In the genomic region with DNA sequence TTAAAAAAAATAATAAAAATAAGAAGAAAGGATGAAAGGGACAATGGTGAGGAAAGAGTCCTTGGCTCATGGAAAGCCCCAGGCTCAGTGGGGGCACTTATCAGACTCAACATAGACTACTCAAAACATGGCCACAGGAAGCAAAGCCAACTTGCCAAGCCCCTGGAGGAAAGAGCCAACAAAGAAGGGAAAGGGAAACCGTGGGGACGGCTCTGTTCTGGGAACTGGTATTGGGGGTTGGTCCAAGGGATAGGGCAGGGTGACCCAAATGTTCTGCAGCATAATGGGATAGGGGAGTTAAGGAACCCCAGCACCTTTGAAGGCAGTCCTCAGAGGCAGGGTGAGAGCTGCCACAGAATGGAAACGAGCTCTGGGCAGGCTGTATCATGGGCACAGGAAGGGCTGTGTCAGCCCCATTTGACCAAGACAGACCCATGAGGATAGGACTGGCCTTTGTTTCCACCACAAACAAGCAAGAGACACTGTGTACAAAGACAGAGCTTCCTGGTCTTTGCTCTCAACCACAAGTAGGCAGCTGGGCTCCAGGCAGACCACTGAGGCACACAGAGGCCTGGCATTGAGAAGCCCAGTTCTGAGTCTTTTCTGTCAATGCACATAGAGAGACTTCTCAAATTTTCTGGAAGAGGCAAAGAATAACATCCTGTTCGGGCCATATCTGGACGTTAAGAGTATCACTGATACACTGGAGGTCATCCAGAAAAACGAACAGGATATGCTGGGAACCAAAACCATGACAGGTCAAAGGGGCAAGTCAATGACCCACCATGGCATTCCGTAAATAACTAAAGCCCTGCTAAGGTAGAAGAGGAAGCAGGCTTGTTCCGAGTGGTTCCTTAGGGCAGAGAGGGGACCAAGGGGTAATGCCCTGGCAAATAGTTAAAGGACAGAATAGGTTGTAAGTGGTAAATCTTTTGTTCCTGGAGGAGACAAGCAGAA, we compare ENCODE assay signal across 1 cellular context.
TF ChIP-seq lines count a peak whose summit lies in the region.

No MANE protein-coding gene starts in this region.

TF ChIP-seq in HepG2, 621 proteins besides CTCF, POLR2A, EP300 and RAD21 (continues in another document):
- no peak for TF ChIP-seq TCF7 (IDR thresholded peaks at IDR 0.05; ENCODE audit: low read depth)
- TF ChIP-seq ASH2L (IDR thresholded peaks at IDR 0.05; ENCODE audit: insufficient read length, low read depth, low read length): peak; percentile 48
- TF ChIP-seq, protein P1, sequence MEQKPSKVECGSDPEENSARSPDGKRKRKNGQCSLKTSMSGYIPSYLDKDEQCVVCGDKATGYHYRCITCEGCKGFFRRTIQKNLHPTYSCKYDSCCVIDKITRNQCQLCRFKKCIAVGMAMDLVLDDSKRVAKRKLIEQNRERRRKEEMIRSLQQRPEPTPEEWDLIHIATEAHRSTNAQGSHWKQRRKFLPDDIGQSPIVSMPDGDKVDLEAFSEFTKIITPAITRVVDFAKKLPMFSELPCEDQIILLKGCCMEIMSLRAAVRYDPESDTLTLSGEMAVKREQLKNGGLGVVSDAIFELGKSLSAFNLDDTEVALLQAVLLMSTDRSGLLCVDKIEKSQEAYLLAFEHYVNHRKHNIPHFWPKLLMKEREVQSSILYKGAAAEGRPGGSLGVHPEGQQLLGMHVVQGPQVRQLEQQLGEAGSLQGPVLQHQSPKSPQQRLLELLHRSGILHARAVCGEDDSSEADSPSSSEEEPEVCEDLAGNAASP (CRISPR knock-in tag; IDR thresholded peaks at IDR 0.05; ENCODE audit: borderline replicate concordance): peak; percentile 48; the same call in 1 of the 2 replicates
- TF ChIP-seq SAP130 (CRISPR knock-in tag; IDR thresholded peaks at IDR 0.05; ENCODE audit: low read depth): peak; percentile 46; the same call in 1 of the 2 replicates
- TF ChIP-seq ZMYM3 (CRISPR knock-in tag; IDR thresholded peaks at IDR 0.05): 0 out of 2 replicates have a peak, but pooled peaks have one; percentile 14
- TF ChIP-seq, protein P2, sequence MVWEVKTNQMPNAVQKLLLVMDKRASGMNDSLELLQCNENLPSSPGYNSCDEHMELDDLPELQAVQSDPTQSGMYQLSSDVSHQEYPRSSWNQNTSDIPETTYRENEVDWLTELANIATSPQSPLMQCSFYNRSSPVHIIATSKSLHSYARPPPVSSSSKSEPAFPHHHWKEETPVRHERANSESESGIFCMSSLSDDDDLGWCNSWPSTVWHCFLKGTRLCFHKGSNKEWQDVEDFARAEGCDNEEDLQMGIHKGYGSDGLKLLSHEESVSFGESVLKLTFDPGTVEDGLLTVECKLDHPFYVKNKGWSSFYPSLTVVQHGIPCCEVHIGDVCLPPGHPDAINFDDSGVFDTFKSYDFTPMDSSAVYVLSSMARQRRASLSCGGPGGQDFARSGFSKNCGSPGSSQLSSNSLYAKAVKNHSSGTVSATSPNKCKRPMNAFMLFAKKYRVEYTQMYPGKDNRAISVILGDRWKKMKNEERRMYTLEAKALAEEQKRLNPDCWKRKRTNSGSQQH (CRISPR knock-in tag; IDR thresholded peaks at IDR 0.05; ENCODE audit: low read depth): 0 out of 2 replicates have a peak, but pooled peaks have one; percentile 33
- TF ChIP-seq ELF3 (CRISPR knock-in tag; IDR thresholded peaks at IDR 0.05): peak; percentile 33; the same call in 1 of the 2 replicates
- TF ChIP-seq HOXA3 (CRISPR knock-in tag; IDR thresholded peaks at IDR 0.05): peak; percentile 5; the same call in 1 of the 2 replicates
- no peak for TF ChIP-seq FOXA1 (IDR thresholded peaks at IDR 0.05)
- peak; percentile 32 for TF ChIP-seq FOXA1 (CRISPR knock-in tag; IDR thresholded peaks at IDR 0.05)
- no peak for TF ChIP-seq POLR2AphosphoS2 (IDR thresholded peaks at IDR 0.05; ENCODE audit: low read depth, low read length)
- TF ChIP-seq, protein P3, sequence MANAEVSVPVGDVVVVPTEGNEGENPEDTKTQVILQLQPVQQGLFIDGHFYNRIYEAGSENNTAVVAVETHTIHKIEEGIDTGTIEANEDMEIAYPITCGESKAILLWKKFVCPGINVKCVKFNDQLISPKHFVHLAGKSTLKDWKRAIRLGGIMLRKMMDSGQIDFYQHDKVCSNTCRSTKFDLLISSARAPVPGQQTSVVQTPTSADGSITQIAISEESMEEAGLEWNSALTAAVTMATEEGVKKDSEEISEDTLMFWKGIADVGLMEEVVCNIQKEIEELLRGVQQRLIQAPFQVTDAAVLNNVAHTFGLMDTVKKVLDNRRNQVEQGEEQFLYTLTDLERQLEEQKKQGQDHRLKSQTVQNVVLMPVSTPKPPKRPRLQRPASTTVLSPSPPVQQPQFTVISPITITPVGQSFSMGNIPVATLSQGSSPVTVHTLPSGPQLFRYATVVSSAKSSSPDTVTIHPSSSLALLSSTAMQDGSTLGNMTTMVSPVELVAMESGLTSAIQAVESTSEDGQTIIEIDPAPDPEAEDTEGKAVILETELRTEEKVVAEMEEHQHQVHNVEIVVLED (CRISPR knock-in tag; IDR thresholded peaks at IDR 0.05; ENCODE audit: borderline replicate concordance): 0 out of 2 replicates have a peak, but pooled peaks have one; percentile 17
- TF ChIP-seq, protein P4, sequence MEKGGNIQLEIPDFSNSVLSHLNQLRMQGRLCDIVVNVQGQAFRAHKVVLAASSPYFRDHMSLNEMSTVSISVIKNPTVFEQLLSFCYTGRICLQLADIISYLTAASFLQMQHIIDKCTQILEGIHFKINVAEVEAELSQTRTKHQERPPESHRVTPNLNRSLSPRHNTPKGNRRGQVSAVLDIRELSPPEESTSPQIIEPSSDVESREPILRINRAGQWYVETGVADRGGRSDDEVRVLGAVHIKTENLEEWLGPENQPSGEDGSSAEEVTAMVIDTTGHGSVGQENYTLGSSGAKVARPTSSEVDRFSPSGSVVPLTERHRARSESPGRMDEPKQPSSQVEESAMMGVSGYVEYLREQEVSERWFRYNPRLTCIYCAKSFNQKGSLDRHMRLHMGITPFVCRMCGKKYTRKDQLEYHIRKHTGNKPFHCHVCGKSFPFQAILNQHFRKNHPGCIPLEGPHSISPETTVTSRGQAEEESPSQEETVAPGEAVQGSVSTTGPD (CRISPR knock-in tag; IDR thresholded peaks at IDR 0.05): 0 out of 2 replicates have a peak, but pooled peaks have one; percentile 61
- peak; percentile 42 for TF ChIP-seq TEAD3 (CRISPR knock-in tag; optimal IDR thresholded peaks at IDR 0.05; ENCODE audit: borderline replicate concordance)
- no peak for TF ChIP-seq RBAK (CRISPR knock-in tag; IDR thresholded peaks at IDR 0.05)
- peak; percentile 43; the same call in 1 of the 2 replicates for TF ChIP-seq ETV5 (CRISPR knock-in tag; IDR thresholded peaks at IDR 0.05; ENCODE audit: borderline replicate concordance)
- TF ChIP-seq GABPA (IDR thresholded peaks at IDR 0.05; ENCODE audit: low read depth, low read length): no peak
- peak; percentile 33; the same call in 1 of the 2 replicates for TF ChIP-seq GABPA (CRISPR knock-in tag; IDR thresholded peaks at IDR 0.05; ENCODE audit: low read depth)
- no peak for TF ChIP-seq ZNF670 (CRISPR knock-in tag; IDR thresholded peaks at IDR 0.05; ENCODE audit: borderline replicate concordance)
- TF ChIP-seq, protein P5, sequence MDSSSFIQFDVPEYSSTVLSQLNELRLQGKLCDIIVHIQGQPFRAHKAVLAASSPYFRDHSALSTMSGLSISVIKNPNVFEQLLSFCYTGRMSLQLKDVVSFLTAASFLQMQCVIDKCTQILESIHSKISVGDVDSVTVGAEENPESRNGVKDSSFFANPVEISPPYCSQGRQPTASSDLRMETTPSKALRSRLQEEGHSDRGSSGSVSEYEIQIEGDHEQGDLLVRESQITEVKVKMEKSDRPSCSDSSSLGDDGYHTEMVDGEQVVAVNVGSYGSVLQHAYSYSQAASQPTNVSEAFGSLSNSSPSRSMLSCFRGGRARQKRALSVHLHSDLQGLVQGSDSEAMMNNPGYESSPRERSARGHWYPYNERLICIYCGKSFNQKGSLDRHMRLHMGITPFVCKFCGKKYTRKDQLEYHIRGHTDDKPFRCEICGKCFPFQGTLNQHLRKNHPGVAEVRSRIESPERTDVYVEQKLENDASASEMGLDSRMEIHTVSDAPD (CRISPR knock-in tag; IDR thresholded peaks at IDR 0.05): no peak
- peak; percentile 57; the same call in 1 of the 2 replicates for TF ChIP-seq RXRA (CRISPR knock-in tag; IDR thresholded peaks at IDR 0.05)
- TF ChIP-seq PITX1 (CRISPR knock-in tag; IDR thresholded peaks at IDR 0.05): peak; percentile 12; the same call in 1 of the 2 replicates
- peak; percentile 80 for TF ChIP-seq RARA (CRISPR knock-in tag; IDR thresholded peaks at IDR 0.05)
- TF ChIP-seq, protein P6, sequence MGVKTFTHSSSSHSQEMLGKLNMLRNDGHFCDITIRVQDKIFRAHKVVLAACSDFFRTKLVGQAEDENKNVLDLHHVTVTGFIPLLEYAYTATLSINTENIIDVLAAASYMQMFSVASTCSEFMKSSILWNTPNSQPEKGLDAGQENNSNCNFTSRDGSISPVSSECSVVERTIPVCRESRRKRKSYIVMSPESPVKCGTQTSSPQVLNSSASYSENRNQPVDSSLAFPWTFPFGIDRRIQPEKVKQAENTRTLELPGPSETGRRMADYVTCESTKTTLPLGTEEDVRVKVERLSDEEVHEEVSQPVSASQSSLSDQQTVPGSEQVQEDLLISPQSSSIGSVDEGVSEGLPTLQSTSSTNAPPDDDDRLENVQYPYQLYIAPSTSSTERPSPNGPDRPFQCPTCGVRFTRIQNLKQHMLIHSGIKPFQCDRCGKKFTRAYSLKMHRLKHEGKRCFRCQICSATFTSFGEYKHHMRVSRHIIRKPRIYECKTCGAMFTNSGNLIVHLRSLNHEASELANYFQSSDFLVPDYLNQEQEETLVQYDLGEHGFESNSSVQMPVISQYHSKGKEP (CRISPR knock-in tag; IDR thresholded peaks at IDR 0.05): no peak
- no peak for TF ChIP-seq FOXP1 (IDR thresholded peaks at IDR 0.05)
- peak; percentile 37; the same call in 1 of the 2 replicates for TF ChIP-seq FOXP1 (CRISPR knock-in tag; IDR thresholded peaks at IDR 0.05)
- peak; percentile 88 for TF ChIP-seq RXRB (CRISPR knock-in tag; IDR thresholded peaks at IDR 0.05; ENCODE audit: borderline replicate concordance)
- peak; percentile 52 to 61; a peak in 3 of 4 replicates for TF ChIP-seq NR2F1 (CRISPR knock-in tag; IDR thresholded peaks at IDR 0.05)
- TF ChIP-seq MED1 (CRISPR knock-in tag; IDR thresholded peaks at IDR 0.05): peak; percentile 75
- TF ChIP-seq, protein P7, sequence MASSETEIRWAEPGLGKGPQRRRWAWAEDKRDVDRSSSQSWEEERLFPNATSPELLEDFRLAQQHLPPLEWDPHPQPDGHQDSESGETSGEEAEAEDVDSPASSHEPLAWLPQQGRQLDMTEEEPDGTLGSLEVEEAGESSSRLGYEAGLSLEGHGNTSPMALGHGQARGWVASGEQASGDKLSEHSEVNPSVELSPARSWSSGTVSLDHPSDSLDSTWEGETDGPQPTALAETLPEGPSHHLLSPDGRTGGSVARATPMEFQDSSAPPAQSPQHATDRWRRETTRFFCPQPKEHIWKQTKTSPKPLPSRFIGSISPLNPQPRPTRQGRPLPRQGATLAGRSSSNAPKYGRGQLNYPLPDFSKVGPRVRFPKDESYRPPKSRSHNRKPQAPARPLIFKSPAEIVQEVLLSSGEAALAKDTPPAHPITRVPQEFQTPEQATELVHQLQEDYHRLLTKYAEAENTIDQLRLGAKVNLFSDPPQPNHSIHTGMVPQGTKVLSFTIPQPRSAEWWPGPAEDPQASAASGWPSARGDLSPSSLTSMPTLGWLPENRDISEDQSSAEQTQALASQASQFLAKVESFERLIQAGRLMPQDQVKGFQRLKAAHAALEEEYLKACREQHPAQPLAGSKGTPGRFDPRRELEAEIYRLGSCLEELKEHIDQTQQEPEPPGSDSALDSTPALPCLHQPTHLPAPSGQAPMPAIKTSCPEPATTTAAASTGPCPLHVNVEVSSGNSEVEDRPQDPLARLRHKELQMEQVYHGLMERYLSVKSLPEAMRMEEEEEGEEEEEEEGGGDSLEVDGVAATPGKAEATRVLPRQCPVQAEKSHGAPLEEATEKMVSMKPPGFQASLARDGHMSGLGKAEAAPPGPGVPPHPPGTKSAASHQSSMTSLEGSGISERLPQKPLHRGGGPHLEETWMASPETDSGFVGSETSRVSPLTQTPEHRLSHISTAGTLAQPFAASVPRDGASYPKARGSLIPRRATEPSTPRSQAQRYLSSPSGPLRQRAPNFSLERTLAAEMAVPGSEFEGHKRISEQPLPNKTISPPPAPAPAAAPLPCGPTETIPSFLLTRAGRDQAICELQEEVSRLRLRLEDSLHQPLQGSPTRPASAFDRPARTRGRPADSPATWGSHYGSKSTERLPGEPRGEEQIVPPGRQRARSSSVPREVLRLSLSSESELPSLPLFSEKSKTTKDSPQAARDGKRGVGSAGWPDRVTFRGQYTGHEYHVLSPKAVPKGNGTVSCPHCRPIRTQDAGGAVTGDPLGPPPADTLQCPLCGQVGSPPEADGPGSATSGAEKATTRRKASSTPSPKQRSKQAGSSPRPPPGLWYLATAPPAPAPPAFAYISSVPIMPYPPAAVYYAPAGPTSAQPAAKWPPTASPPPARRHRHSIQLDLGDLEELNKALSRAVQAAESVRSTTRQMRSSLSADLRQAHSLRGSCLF (CRISPR knock-in tag; IDR thresholded peaks at IDR 0.05; ENCODE audit: borderline replicate concordance): no peak
- peak; percentile 86 for TF ChIP-seq NR2F2 (IDR thresholded peaks at IDR 0.05; ENCODE audit: borderline replicate concordance, low read depth)
- TF ChIP-seq SOX5 (CRISPR knock-in tag; IDR thresholded peaks at IDR 0.05; ENCODE audit: borderline replicate concordance): peak; percentile 28; the same call in 1 of the 2 replicates
- TF ChIP-seq GZF1 (CRISPR knock-in tag; IDR thresholded peaks at IDR 0.05): 0 out of 2 replicates have a peak, but pooled peaks have one; percentile 57
- TF ChIP-seq CREM (IDR thresholded peaks at IDR 0.05): peak; percentile 39; the same call in 1 of the 2 replicates
- no peak for TF ChIP-seq CREM (CRISPR knock-in tag; IDR thresholded peaks at IDR 0.05)
- TF ChIP-seq SOX6 (IDR thresholded peaks at IDR 0.05): no peak
- peak; percentile 51; the same call in 1 of the 2 replicates for TF ChIP-seq SOX6 (CRISPR knock-in tag; IDR thresholded peaks at IDR 0.05)
- no peak for TF ChIP-seq SOX13 (IDR thresholded peaks at IDR 0.05)
- TF ChIP-seq SOX13 (CRISPR knock-in tag; conservative IDR thresholded peaks at IDR 0.05 in 1 of 2, IDR thresholded peaks at IDR 0.05 in 1 of 2): peak in 1 of 2 experiments; percentile 50; a peak in 1 of 4 replicates
- no peak for TF ChIP-seq IKZF1 (IDR thresholded peaks at IDR 0.05)
- no peak for TF ChIP-seq RBM22 (optimal IDR thresholded peaks at IDR 0.05; ENCODE audit: low read length)
- no peak for TF ChIP-seq ZBTB1 (CRISPR knock-in tag; IDR thresholded peaks at IDR 0.05; ENCODE audit: borderline replicate concordance)
- peak; percentile 60 for TF ChIP-seq NCOA2 (CRISPR knock-in tag; IDR thresholded peaks at IDR 0.05)
- 0 out of 2 replicates have a peak, but pooled peaks have one; percentile 22 for TF ChIP-seq TBX2 (CRISPR knock-in tag; IDR thresholded peaks at IDR 0.05; ENCODE audit: borderline replicate concordance)
- no peak for TF ChIP-seq ZBTB42 (CRISPR knock-in tag; IDR thresholded peaks at IDR 0.05)
- TF ChIP-seq ZNF30 (CRISPR knock-in tag; IDR thresholded peaks at IDR 0.05): no peak
